20 cellular contexts compared by ENCODE assay signal in the genomic region with DNA sequence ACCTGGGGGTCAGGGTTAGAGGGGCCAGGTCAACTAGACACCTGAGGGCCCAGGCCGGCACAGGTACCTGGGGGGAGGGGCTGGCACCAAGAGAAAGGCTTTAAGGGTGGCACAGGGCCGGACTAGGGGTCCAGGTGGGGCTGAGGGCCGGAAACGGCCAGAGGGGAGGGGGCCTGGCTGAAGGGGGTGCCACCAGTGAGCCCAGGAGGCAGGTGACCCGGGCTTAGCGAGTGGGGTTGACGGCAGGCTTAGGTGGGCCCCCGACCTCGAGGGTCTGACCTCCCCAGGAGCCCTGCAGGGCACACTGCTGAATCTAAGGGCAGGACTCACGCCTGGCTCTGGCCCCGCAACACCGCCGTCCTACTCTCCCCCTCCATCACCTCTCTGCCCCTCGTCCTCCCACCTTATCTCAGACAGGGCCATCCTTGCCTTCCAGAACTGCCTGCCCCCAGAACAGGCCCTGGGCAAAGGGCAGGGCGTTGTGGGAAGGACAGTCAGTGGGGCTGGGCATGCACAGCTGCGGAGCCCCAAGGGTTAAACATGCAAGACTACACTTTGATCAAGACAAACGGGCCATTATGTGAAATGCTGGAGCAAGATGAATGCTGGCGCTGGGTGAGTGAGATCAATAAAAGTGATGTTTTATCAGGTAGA. TPM values are rescaled to one million over a fixed set of nuclear protein-coding genes. Genes with fewer than 3 reads are reported as not detected.
DNase-seq lines count a peak whose midpoint lies in the region; TF ChIP-seq lines count a peak whose summit lies in the region.
"Had no signal": no experiment of that assay in that cellular context is flagged by ENCODE, and none has a peak within 500 bp of the region (broad histone marks: within the 10 kb centered on the region; RNA-seq: fewer than 3 reads in every experiment).

No MANE protein-coding gene starts in this region.

- POLR2A ChIA-PET in activated CD4-positive, alpha-beta memory T cell treated with anti-CD3 and anti-CD28 coated beads, Interleukin-2, amount 10 ng/mL, durations not matched to agents 7 days and 5 days (lab: Charles Lee): no interaction called here

- H3K36me3 Mint-ChIP-seq in activated naive CD4-positive, alpha-beta T cell treated with anti-CD3 and anti-CD28 coated beads, Interleukin-2, amount 50 U/mL, for 24 hours: no peaks in the 10 kb centered on the region
- H3K36me3 Mint-ChIP-seq in brain (peaks cover 7% of the 10 kb centered on the region), neural crest cell (ENCODE audit: low read depth) (peaks cover 5% of the 10 kb centered on the region)
- no peaks in the 10 kb centered on the region for H3K36me3 Mint-ChIP-seq in activated CD4-positive, alpha-beta memory T cell treated with anti-CD3 and anti-CD28 coated beads, Interleukin-2, amount 10 ng/mL, durations not matched to agents 7 days and 5 days (ENCODE audit: low read depth)

- TF ChIP-seq CTCF in brain (conservative IDR thresholded peaks at IDR 0.05): no peak
- no peak for TF ChIP-seq CTCF in neural crest cell (conservative IDR thresholded peaks at IDR 0.05)

- H3K9me3 Mint-ChIP-seq in activated naive CD4-positive, alpha-beta T cell treated with anti-CD3 and anti-CD28 coated beads, Interleukin-2, amount 50 U/mL, for 24 hours: no peaks in the 10 kb centered on the region
- H3K9me3 Mint-ChIP-seq in brain (no peaks in the 10 kb centered on the region), neural crest cell (no peaks in the 10 kb centered on the region)
- no peaks in the 10 kb centered on the region for H3K9me3 Mint-ChIP-seq in activated CD4-positive, alpha-beta memory T cell treated with anti-CD3 and anti-CD28 coated beads, Interleukin-2, amount 10 ng/mL, durations not matched to agents 7 days and 5 days

- H3K27ac Mint-ChIP-seq in activated naive CD4-positive, alpha-beta T cell treated with anti-CD3 and anti-CD28 coated beads, Interleukin-2, amount 50 U/mL, for 24 hours: peak overlapping the region; percentile 55
- H3K27ac Mint-ChIP-seq in brain (peak overlapping the region in 4 of 5 experiments; percentile 27 to 84 (median 66)), neural crest cell (ENCODE audit: unreplicated experiment) (peak overlapping the region; percentile 95)
- H3K27ac Mint-ChIP-seq in activated CD4-positive, alpha-beta memory T cell treated with anti-CD3 and anti-CD28 coated beads, Interleukin-2, amount 10 ng/mL, durations not matched to agents 7 days and 5 days: no peak overlapping the region

- no peak overlapping the region for H3K4me3 Mint-ChIP-seq in activated naive CD4-positive, alpha-beta T cell treated with anti-CD3 and anti-CD28 coated beads, Interleukin-2, amount 50 U/mL, for 24 hours
- H3K4me3 Mint-ChIP-seq in brain (no peak overlapping the region), neural crest cell (peak overlapping the region; percentile 72)
- no peak overlapping the region for H3K4me3 Mint-ChIP-seq in activated CD4-positive, alpha-beta memory T cell treated with anti-CD3 and anti-CD28 coated beads, Interleukin-2, amount 10 ng/mL, durations not matched to agents 7 days and 5 days

- CTCF ChIA-PET in activated CD4-positive, alpha-beta memory T cell treated with anti-CD3 and anti-CD28 coated beads, Interleukin-2, amount 10 ng/mL, durations not matched to agents 7 days and 5 days (lab: Charles Lee): no interaction called here

- no peaks in the 10 kb centered on the region for H3K4me1 Mint-ChIP-seq in activated naive CD4-positive, alpha-beta T cell treated with anti-CD3 and anti-CD28 coated beads, Interleukin-2, amount 50 U/mL, for 24 hours
- peaks cover 14% of the 10 kb centered on the region for H3K4me1 Mint-ChIP-seq in brain
- H3K4me1 Mint-ChIP-seq in neural crest cell: peaks cover 29% of the 10 kb centered on the region
- no peaks in the 10 kb centered on the region for H3K4me1 Mint-ChIP-seq in activated CD4-positive, alpha-beta memory T cell treated with anti-CD3 and anti-CD28 coated beads, Interleukin-2, amount 10 ng/mL, durations not matched to agents 7 days and 5 days

- no peak for DNase-seq in activated naive CD4-positive, alpha-beta T cell treated with Interleukin-2 at 50 U/mL for 16 hours
- DNase-seq in neural crest cell (ENCODE audit: low read depth, low spot score) (no peak), NCI-H1092 (lab: John Stamatoyannopoulos, UW) (no peak), AML-193 (lab: John Stamatoyannopoulos, UW) (no peak)
- DNase-seq in activated CD4-positive, alpha-beta memory T cell treated with anti-CD3 and anti-CD28 coated beads, Interleukin-2, amount 10 ng/mL, durations not matched to agents 7 days and 5 days: no peak
- no peak for DNase-seq in activated CD4-positive, alpha-beta T cell treated with anti-CD3 and anti-CD28 coated beads for 1 hour
- DNase-seq: ACHN, EL, GF-D8, KBM-7, MM.1S, NCI-H1105, NCI-H146, NCI-H2029, NCI-H2227 treated with DMSO at 0.1 percent for 48 hours, NCI-H510A, NCI-H748 treated with DMSO at 0.1 percent for 48 hours, SIG-M5 had no signal

- H3K27me3 Mint-ChIP-seq in activated naive CD4-positive, alpha-beta T cell treated with anti-CD3 and anti-CD28 coated beads, Interleukin-2, amount 50 U/mL, for 24 hours: no peaks in the 10 kb centered on the region
- H3K27me3 Mint-ChIP-seq in brain: no peaks in the 10 kb centered on the region
- no peaks in the 10 kb centered on the region for H3K27me3 Mint-ChIP-seq in neural crest cell (ENCODE audit: low read depth)
- H3K27me3 Mint-ChIP-seq in activated CD4-positive, alpha-beta memory T cell treated with anti-CD3 and anti-CD28 coated beads, Interleukin-2, amount 10 ng/mL, durations not matched to agents 7 days and 5 days: no peaks in the 10 kb centered on the region

RNA-seq across cellular contexts. Expression of gene ACTG1, which starts 44.4 kb away (rescaled TPM):
- 5,204 TPM for polyA plus RNA-seq in brain (ENCODE audit: insufficient read depth, low read depth, low replicate concordance)
- total RNA-seq in neural crest cell: 4,235 and 4,315 TPM in 2 replicates
- 1,000 to 10,000 TPM; 3,658 to 3,769 TPM for total RNA-seq in activated CD4-positive, alpha-beta memory T cell treated with anti-CD3 and anti-CD28 coated beads, Interleukin-2, amount 10 ng/mL, durations not matched to agents 7 days and 5 days

RNA-seq across cellular contexts. Expression of gene FSCN2, which starts 59.9 kb away (rescaled TPM):
- 1.3 TPM for polyA plus RNA-seq in brain (ENCODE audit: insufficient read depth, low read depth, low replicate concordance)
- total RNA-seq in neural crest cell: 0.43 and 0.56 TPM in 2 replicates
- total RNA-seq in activated CD4-positive, alpha-beta memory T cell treated with anti-CD3 and anti-CD28 coated beads, Interleukin-2, amount 10 ng/mL, durations not matched to agents 7 days and 5 days: under 1 TPM; 0.43 to 0.50 TPM
